ENCODE assay signal across 9 cellular contexts in the genomic region with DNA sequence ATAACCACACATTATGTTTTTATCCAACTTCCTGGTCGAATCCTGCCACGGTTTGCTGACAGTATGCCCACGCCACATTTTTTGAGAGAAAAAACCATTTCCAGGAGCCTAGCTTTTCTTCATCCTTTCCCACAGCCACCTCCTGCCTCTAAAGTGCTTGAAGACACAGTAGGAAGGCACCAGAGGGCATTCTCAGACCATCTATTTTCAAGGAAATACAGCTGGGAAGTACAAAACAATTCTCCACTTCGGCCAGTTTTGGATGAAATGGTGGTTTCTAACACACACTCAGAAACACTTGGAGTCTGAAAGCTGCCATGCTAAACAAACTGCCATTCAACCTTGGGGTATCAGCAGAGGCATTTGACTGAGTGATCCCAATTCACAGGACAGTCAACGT.
DNase-seq lines count a peak whose midpoint lies in the region; ATAC-seq and TF ChIP-seq lines count a peak whose summit lies in the region.
"Had no signal": no experiment of that assay in that cellular context is flagged by ENCODE, and none has a peak within 500 bp of the region (broad histone marks: within the 10 kb centered on the region; RNA-seq: fewer than 3 reads in every experiment).

No MANE protein-coding gene starts in this region.

- POLR2A ChIA-PET in HEK293T (lab: Yijun Ruan, JAX): interaction anchor here (1.7 kb wide), 1 partner anchor 24 kb away, joined by 3 read pairs; no protein-coding TSS in a partner anchor

- peak; percentile 13 for DNase-seq in A172 (ENCODE audit: low spot score)
- peak; percentile 31 for DNase-seq in HEK293T (ENCODE audit: extremely low spot score)
- peak; percentile 64 for DNase-seq in amniotic epithelial cell (ENCODE audit: low read depth)
- peak; percentile 59 for DNase-seq in iris pigment epithelial cell (ENCODE audit: low read depth)
- no peak for DNase-seq in posterior vena cava (ENCODE audit: low spot score)
- no peak for DNase-seq in NCI-H2196 (lab: John Stamatoyannopoulos, UW; ENCODE audit: unreplicated experiment)
- DNase-seq: GF-D8 had no signal

- intact Hi-C loops in posterior vena cava (cut with DNase I): no loop called here

- CTCF ChIA-PET in HEK293T (lab: Yijun Ruan, JAX): interaction anchor here (0.5 to 1.3 kb wide), 2 partner anchors 12 to 652 kb away, joined by 3 read pairs; no protein-coding TSS in a partner anchor

- ATAC-seq in HG03571 (IDR thresholded peaks at IDR 0.05; ENCODE audit: unreplicated experiment): no peak
- no peak for ATAC-seq in GM19023 (IDR thresholded peaks at IDR 0.05; ENCODE audit: unreplicated experiment)

TF ChIP-seq in HEK293T, 16 proteins besides CTCF, POLR2A, EP300 and RAD21:
- no peak for TF ChIP-seq SP1 (IDR thresholded peaks at IDR 0.05)

Comparison
In these comparisons a context has a peak if more than half of its experiments do, and no peak if none do; other contexts are left out.
1. DNase-seq: peak in A172 (single experiment), HEK293T (single experiment), amniotic epithelial cell (single experiment) and iris pigment epithelial cell (single experiment); none in posterior vena cava (single experiment) and NCI-H2196 (single experiment).